34 cellular contexts compared by ENCODE assay signal in the genomic region with DNA sequence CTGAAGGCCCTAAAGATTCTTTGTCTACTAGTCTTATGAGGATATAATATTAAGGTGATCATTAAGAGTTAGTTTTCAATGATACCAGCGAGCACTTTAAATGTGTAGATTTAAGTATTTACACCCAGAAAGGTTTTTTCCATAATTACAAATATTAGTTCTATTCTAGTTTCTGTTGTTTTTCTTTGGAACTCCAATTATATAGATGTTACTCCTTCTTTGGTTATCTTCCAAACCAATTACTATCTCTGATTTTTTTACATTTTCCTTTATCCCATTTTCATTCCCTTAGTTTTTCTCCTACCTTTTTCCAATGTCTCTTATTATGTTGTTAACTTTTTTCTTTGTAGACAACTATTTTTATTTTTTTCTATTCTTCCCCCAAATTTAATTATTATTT.
"Had no signal": no experiment of that assay in that cellular context is flagged by ENCODE, and none has a peak within 500 bp of the region (broad histone marks: within the 10 kb centered on the region; RNA-seq: fewer than 3 reads in every experiment).

No MANE protein-coding gene starts in this region.

- H3K36me3 ChIP-seq: MG63 had no signal

- DNase-seq: Karpas-422, Kasumi-1, MG63, MM.1S, MV-4-11, NCI-H1048, NCI-H1092, NCI-H1092 treated with DMSO at 0.1 percent for 48 hours, NCI-H1105, NCI-H1105 treated with DMSO at 0.1 percent for 48 hours, NCI-H1417, NCI-H1417 treated with DMSO at 0.1 percent for 48 hours, NCI-H1436, NCI-H1436 treated with DMSO at 0.1 percent for 48 hours, NCI-H146, NCI-H1694, NCI-H1694 treated with DMSO at 0.1 percent for 48 hours, NCI-H187, NCI-H187 treated with DMSO at 0.1 percent for 48 hours, NCI-H1930, NCI-H2029, NCI-H2029 treated with DMSO at 0.1 percent for 48 hours, NCI-H2081, NCI-H2081 treated with DMSO at 0.1 percent for 48 hours, NCI-H2107, NCI-H2171, NCI-H2171 treated with DMSO at 0.1 percent for 48 hours, NCI-H2227 treated with DMSO at 0.1 percent for 48 hours, NCI-H226, NCI-H345, NCI-H446, NCI-H446 treated with DMSO at 0.1 percent for 48 hours, NCI-H510A, NCI-H510A treated with DMSO at 0.1 percent for 48 hours had no signal

- H3K4me3 ChIP-seq: MG63 had no signal
